26 cellular contexts compared by ENCODE assay signal in genomic region chr12:128052341-128052740, GRCh38.
"Had no signal": no experiment of that assay in that cellular context is flagged by ENCODE, and none has a peak within 500 bp of the region (broad histone marks: within the 10 kb centered on the region; RNA-seq: fewer than 3 reads in every experiment).

No MANE protein-coding gene starts in this region.

- H3K4me1 ChIP-seq: esophagus muscularis mucosa, heart right ventricle, spleen had no signal

- DNase-seq: activated CD4-positive, alpha-beta T cell treated with anti-CD3 and anti-CD28 coated beads for 36 hours; activated CD4-positive, CD25-positive, alpha-beta regulatory T cell; activated CD8-positive, alpha-beta memory T cell treated with anti-CD3 and anti-CD28 coated beads, Interleukin-2, amount 10 ng/mL, durations not matched to agents 7 days and 5 days; activated CD8-positive, alpha-beta T cell treated with anti-CD3 and anti-CD28 coated beads, Interleukin-2, amount 10 ng/mL, durations not matched to agents 7 days and 5 days; activated naive CD8-positive, alpha-beta T cell treated with anti-CD3 and anti-CD28 coated beads, Interleukin-2, amount 50 U/mL, for 24 hours; activated T-cell treated with anti-CD3 and anti-CD28 coated beads, Interleukin-2, amount 50 U/mL, for 48 hours; anterior cingulate cortex; caudate nucleus; foreskin melanocyte; heart right ventricle; islet precursor cell; left cardiac atrium; left ventricle myocardium superior; mucosa of descending colon; right cardiac atrium; spleen; stimulated activated naive CD4-positive, alpha-beta T cell treated with Interleukin-2 at 50 U/mL for 16 hours; T-helper 1 cell; trophoblast cell had no signal

- H3K27me3 Mint-ChIP-seq: activated CD4-positive, alpha-beta T cell treated with anti-CD3 and anti-CD28 coated beads for 36 hours; activated CD8-positive, alpha-beta memory T cell treated with anti-CD3 and anti-CD28 coated beads, Interleukin-2, amount 10 ng/mL, durations not matched to agents 7 days and 5 days; activated naive CD4-positive, alpha-beta T cell treated with anti-CD3 and anti-CD28 coated beads, Interleukin-2, amount 50 U/mL, for 24 hours; activated naive CD8-positive, alpha-beta T cell treated with anti-CD3 and anti-CD28 coated beads, Interleukin-2, amount 50 U/mL, for 24 hours; dendritic cell treated with granulocyte-macrophage colony-stimulating factor and Interleukin-4, amounts not matched to agents 40 ng/mL and 50 ng/mL, for 4 days; natural killer cell treated with Interleukin-12 subunit alpha and Interleukin-12 subunit beta and Interleukin-15 and Interleukin-18, amount 100 ng/mL, for 72 hours had no signal

- FAIRE-seq: urothelium cell line had no signal

- H3K36me3 Mint-ChIP-seq: activated CD8-positive, alpha-beta memory T cell treated with anti-CD3 and anti-CD28 coated beads, Interleukin-2, amount 10 ng/mL, durations not matched to agents 7 days and 5 days; activated naive CD4-positive, alpha-beta T cell treated with anti-CD3 and anti-CD28 coated beads, Interleukin-2, amount 50 U/mL, for 24 hours; natural killer cell treated with Interleukin-12 subunit alpha and Interleukin-12 subunit beta and Interleukin-15 and Interleukin-18, amount 100 ng/mL, for 72 hours had no signal

- H3K27me3 ChIP-seq: esophagus muscularis mucosa, spleen had no signal

- H3K9me3 Mint-ChIP-seq: activated naive CD4-positive, alpha-beta T cell treated with anti-CD3 and anti-CD28 coated beads, Interleukin-2, amount 50 U/mL, for 24 hours; dendritic cell treated with granulocyte-macrophage colony-stimulating factor and Interleukin-4, amounts not matched to agents 40 ng/mL and 50 ng/mL, for 4 days; natural killer cell treated with Interleukin-12 subunit alpha and Interleukin-12 subunit beta and Interleukin-15 and Interleukin-18, amount 100 ng/mL, for 72 hours had no signal

- H3K9me3 ChIP-seq: esophagus muscularis mucosa, heart right ventricle, mucosa of descending colon, spleen, thoracic aorta had no signal

- H3K4me3 ChIP-seq: esophagus muscularis mucosa, heart right ventricle, mucosa of descending colon, spleen, thoracic aorta had no signal

- H3K4me1 Mint-ChIP-seq: activated CD4-positive, alpha-beta T cell treated with anti-CD3 and anti-CD28 coated beads for 36 hours; activated CD8-positive, alpha-beta memory T cell treated with anti-CD3 and anti-CD28 coated beads, Interleukin-2, amount 10 ng/mL, durations not matched to agents 7 days and 5 days; activated naive CD4-positive, alpha-beta T cell treated with anti-CD3 and anti-CD28 coated beads, Interleukin-2, amount 50 U/mL, for 24 hours; activated naive CD8-positive, alpha-beta T cell treated with anti-CD3 and anti-CD28 coated beads, Interleukin-2, amount 50 U/mL, for 24 hours had no signal

- H3K27ac Mint-ChIP-seq: activated CD4-positive, alpha-beta T cell treated with anti-CD3 and anti-CD28 coated beads for 36 hours; activated CD8-positive, alpha-beta memory T cell treated with anti-CD3 and anti-CD28 coated beads, Interleukin-2, amount 10 ng/mL, durations not matched to agents 7 days and 5 days; activated CD8-positive, alpha-beta T cell treated with anti-CD3 and anti-CD28 coated beads, Interleukin-2, amount 10 ng/mL, durations not matched to agents 7 days and 5 days; activated naive CD4-positive, alpha-beta T cell treated with anti-CD3 and anti-CD28 coated beads, Interleukin-2, amount 50 U/mL, for 24 hours; activated naive CD8-positive, alpha-beta T cell treated with anti-CD3 and anti-CD28 coated beads, Interleukin-2, amount 50 U/mL, for 24 hours; activated T-helper 2 cell treated with anti-CD3 and anti-CD28 coated beads, Interferon-gamma antibody, Interleukin-2, Interleukin-4, amounts not matched to agents 10 μg/mL and 5 μg/mL and 100 μg/mL, durations not matched to agents 14 hours and 24 hours and 36 hours; dendritic cell treated with granulocyte-macrophage colony-stimulating factor and Interleukin-4, amounts not matched to agents 40 ng/mL and 50 ng/mL, for 4 days; natural killer cell treated with Interleukin-12 subunit alpha and Interleukin-12 subunit beta and Interleukin-15 and Interleukin-18, amount 100 ng/mL, for 72 hours had no signal

- H3K36me3 ChIP-seq: esophagus muscularis mucosa, heart right ventricle, spleen, thoracic aorta had no signal

- H3K4me3 Mint-ChIP-seq: activated CD4-positive, alpha-beta T cell treated with anti-CD3 and anti-CD28 coated beads for 36 hours; activated CD8-positive, alpha-beta memory T cell treated with anti-CD3 and anti-CD28 coated beads, Interleukin-2, amount 10 ng/mL, durations not matched to agents 7 days and 5 days; activated CD8-positive, alpha-beta T cell treated with anti-CD3 and anti-CD28 coated beads, Interleukin-2, amount 10 ng/mL, durations not matched to agents 7 days and 5 days; activated naive CD4-positive, alpha-beta T cell treated with anti-CD3 and anti-CD28 coated beads, Interleukin-2, amount 50 U/mL, for 24 hours; activated naive CD8-positive, alpha-beta T cell treated with anti-CD3 and anti-CD28 coated beads, Interleukin-2, amount 50 U/mL, for 24 hours; dendritic cell treated with granulocyte-macrophage colony-stimulating factor and Interleukin-4, amounts not matched to agents 40 ng/mL and 50 ng/mL, for 4 days; natural killer cell treated with Interleukin-12 subunit alpha and Interleukin-12 subunit beta and Interleukin-15 and Interleukin-18, amount 100 ng/mL, for 72 hours had no signal

- H3K27ac ChIP-seq: esophagus muscularis mucosa, heart right ventricle, spleen, thoracic aorta had no signal
